16 cellular contexts compared by ENCODE assay signal in the genomic region with DNA sequence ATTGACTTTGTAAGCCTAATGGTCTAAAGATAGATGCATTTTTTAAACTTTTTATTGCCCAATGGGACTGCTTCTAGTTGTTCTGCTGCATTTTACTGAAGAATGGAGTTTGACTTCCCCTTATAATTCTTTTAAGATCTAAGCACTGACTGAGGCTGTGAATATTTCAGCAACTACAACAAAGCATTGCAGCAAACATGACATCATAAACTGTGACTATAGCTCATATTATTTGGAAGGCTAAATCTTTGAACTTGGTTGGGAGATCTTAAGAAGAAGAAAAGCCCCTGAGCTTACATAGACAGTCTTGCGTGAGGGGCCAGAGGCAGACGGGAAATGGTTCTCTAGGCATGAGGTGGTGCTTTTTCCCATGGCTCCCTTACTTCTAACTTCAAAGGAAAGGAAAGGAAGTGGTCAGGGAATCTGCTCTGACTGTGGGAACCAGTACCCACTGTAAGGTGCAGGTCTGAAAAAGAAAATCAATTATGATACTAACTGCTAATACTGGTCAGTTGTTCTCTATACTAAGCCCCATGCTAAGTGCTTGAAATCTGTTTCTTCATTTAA. TPM values are rescaled to one million over a fixed set of nuclear protein-coding genes. Genes with fewer than 3 reads are reported as not detected.
"Had no signal": no experiment of that assay in that cellular context is flagged by ENCODE, and none has a peak within 500 bp of the region (broad histone marks: within the 10 kb centered on the region; RNA-seq: fewer than 3 reads in every experiment).

No MANE protein-coding gene starts in this region.

- ATAC-seq: activated CD8-positive, alpha-beta T cell treated with anti-CD3 and anti-CD28 coated beads for 36 hours; lower lobe of right lung; natural killer cell treated with Interleukin-12 subunit alpha and Interleukin-12 subunit beta and Interleukin-15 and Interleukin-18, amount 100 ng/mL, for 72 hours; sciatic nerve; stimulated activated effector memory CD8-positive, alpha-beta T cell treated with anti-CD3 and anti-CD28 coated beads, Interleukin-12 subunit alpha, Interleukin-12 subunit beta, amount 100 ng/mL, for 72 hours had no signal

- H3K79me2 ChIP-seq: parathyroid adenoma had no signal

- H2AFZ ChIP-seq: parathyroid adenoma had no signal

- H3K27ac ChIP-seq: lower lobe of right lung, parathyroid adenoma, thyroid gland had no signal

- DNase-seq: activated B cell treated with CpG ODN at 0.5 μM for 24 hours; activated CD4-positive, alpha-beta T cell treated with anti-CD3 and anti-CD28 coated beads for 48 hours; activated CD8-positive, alpha-beta T cell treated with anti-CD3 and anti-CD28 coated beads for 36 hours; activated naive CD4-positive, alpha-beta T cell treated with anti-CD3 and anti-CD28 coated beads for 36 hours; activated T-cell treated with anti-CD3 and anti-CD28 coated beads, Interleukin-2, amount 50 U/mL, for 1 hour; cerebellar nuclear complex; effector memory CD4-positive, alpha-beta T cell; lower lobe of right lung; stimulated activated CD4-positive, alpha-beta T cell treated with anti-CD3 and anti-CD28 coated beads, Interleukin-4, amount 100 ng/mL, for 24 hours; T-cell; thyroid gland had no signal

- H3K9me3 ChIP-seq: lower lobe of right lung, thyroid gland had no signal

- H3K4me3 ChIP-seq: lower lobe of right lung, thyroid gland had no signal

- H3K9ac ChIP-seq: parathyroid adenoma had no signal

- H3K4me1 ChIP-seq: lower lobe of right lung, parathyroid adenoma had no signal

- H3K27me3 ChIP-seq: thyroid gland had no signal

- H3K36me3 ChIP-seq: lower lobe of right lung had no signal

RNA-seq across cellular contexts. Expression of gene HEY2, which starts 14.8 kb away (rescaled TPM):
- total RNA-seq: activated B cell treated with CpG ODN at 0.5 μM for 24 hours; activated CD8-positive, alpha-beta T cell treated with anti-CD3 and anti-CD28 coated beads for 36 hours; activated naive CD4-positive, alpha-beta T cell treated with anti-CD3 and anti-CD28 coated beads for 36 hours; fibroblast of villous mesenchyme had no signal
